Comparison of ENCODE assay signal across 8 cellular contexts in the genomic region with DNA sequence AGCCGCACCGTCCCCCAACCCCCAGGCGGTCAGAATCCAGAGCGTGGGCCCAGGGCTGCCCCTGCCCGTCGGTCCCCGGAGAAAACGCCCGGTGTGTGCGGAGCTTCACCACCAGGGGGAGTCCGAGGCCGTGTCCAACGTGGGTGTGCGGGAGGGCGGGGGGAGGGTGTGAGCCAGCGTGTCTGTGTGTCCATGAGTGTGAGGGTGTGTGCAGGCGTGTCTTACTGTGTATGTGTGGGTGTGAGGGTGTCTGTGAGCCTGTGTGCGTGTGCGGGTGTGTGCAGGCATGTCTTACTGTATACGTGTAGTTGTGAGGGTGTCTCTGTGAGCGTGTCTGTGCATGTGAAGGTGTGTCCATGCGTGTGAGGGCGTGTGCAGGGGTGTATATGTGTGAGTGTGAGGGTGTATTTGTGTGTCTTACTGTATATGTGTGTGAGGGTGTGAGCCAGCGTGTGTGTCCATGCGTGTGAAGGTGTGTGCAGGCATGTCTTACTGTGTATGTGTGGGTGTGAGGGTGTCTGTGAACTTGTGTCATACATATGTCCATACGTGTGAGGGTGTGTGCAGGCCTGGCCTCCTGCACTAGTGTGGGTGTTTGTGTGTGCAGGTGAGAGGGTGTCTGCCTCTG. TPM values are rescaled to one million over a fixed set of nuclear protein-coding genes. Genes with fewer than 3 reads are reported as not detected.
DNase-seq lines count a peak whose midpoint lies in the region; ATAC-seq and TF ChIP-seq lines count a peak whose summit lies in the region.

No MANE protein-coding gene starts in this region.

- H3K9me3 ChIP-seq in Peyer's patch (no peaks in the 10 kb centered on the region), fibroblast of lung (ENCODE audit: control insufficient read depth, insufficient read depth, low read depth, low read length) (no peaks in the 10 kb centered on the region), neural cell (ENCODE audit: low read length) (no peaks in the 10 kb centered on the region)

- intact Hi-C loops in CD14-positive monocyte (cut with micrococcal nuclease) = loop anchor here (1.0 to 5.0 kb wide), 5 partner anchors 102 to 312 kb away; no protein-coding TSS in a partner anchor

- H3K9me3 Mint-ChIP-seq in CD14-positive monocyte = peaks cover 0 to 3% (median 0%) of the 10 kb centered on the region in 7 donors
- H3K9me3 Mint-ChIP-seq in stimulated activated naive CD8-positive, alpha-beta T cell treated with anti-CD3 and anti-CD28 coated beads, Interleukin-15, Interleukin-2, amounts not matched to agents 100 ng/mL and 50 ng/mL, for 24 hours = peaks cover 7% of the 10 kb centered on the region

- no peaks in the 10 kb centered on the region for H3K36me3 Mint-ChIP-seq in CD14-positive monocyte
- H3K36me3 Mint-ChIP-seq in stimulated activated naive CD8-positive, alpha-beta T cell treated with anti-CD3 and anti-CD28 coated beads, Interleukin-15, Interleukin-2, amounts not matched to agents 100 ng/mL and 50 ng/mL, for 24 hours (ENCODE audit: low read depth) = no peaks in the 10 kb centered on the region

- H3K36me3 ChIP-seq in Peyer's patch (no peaks in the 10 kb centered on the region), fibroblast of lung (ENCODE audit: control insufficient read depth, insufficient read depth, low read length) (no peaks in the 10 kb centered on the region), neural cell (ENCODE audit: insufficient read depth, low read length) (no peaks in the 10 kb centered on the region)

- no peaks in the 10 kb centered on the region for H3K27me3 ChIP-seq in Peyer's patch
- no peaks in the 10 kb centered on the region for H3K27me3 ChIP-seq in fibroblast of lung (ENCODE audit: control insufficient read depth, insufficient read depth, low read length)
- no peaks in the 10 kb centered on the region for H3K27me3 ChIP-seq in neural cell (ENCODE audit: insufficient read depth, low read depth, low read length)

- H4K20me1 ChIP-seq in fibroblast of lung (ENCODE audit: control insufficient read depth, extremely low read depth, insufficient read depth, low read length) (no peaks in the 10 kb centered on the region), neural cell (ENCODE audit: insufficient read depth) (no peaks in the 10 kb centered on the region)

- H3K4me3 Mint-ChIP-seq in CD14-positive monocyte = peak overlapping the region in 1 of 2 donors; percentile 2
- peak overlapping the region; percentile 14 for H3K4me3 Mint-ChIP-seq in stimulated activated naive CD8-positive, alpha-beta T cell treated with anti-CD3 and anti-CD28 coated beads, Interleukin-15, Interleukin-2, amounts not matched to agents 100 ng/mL and 50 ng/mL, for 24 hours

- TF ChIP-seq POLR2A in Peyer's patch (IDR thresholded peaks at IDR 0.05) = peak in 1 of 2 donors; percentile 25

- H3K27me3 Mint-ChIP-seq in CD14-positive monocyte (ENCODE audit: low read depth in 3 of 3) = peaks cover 6 to 8% (median 6%) of the 10 kb centered on the region in 3 donors
- H3K27me3 Mint-ChIP-seq in stimulated activated naive CD8-positive, alpha-beta T cell treated with anti-CD3 and anti-CD28 coated beads, Interleukin-15, Interleukin-2, amounts not matched to agents 100 ng/mL and 50 ng/mL, for 24 hours = peaks cover 3% of the 10 kb centered on the region

- no peak overlapping the region for H3K4me2 ChIP-seq in fibroblast of lung (ENCODE audit: extremely low read depth, insufficient read depth, low read length)
- no peak overlapping the region for H3K4me2 ChIP-seq in neural cell (ENCODE audit: low read length)

- peak; percentile 38 for ATAC-seq in HG03432 (IDR thresholded peaks at IDR 0.05; ENCODE audit: unreplicated experiment)

- H3K27ac Mint-ChIP-seq in CD14-positive monocyte = peak overlapping the region; percentile 12 to 85 (median 51)
- peak overlapping the region; percentile 84 for H3K27ac Mint-ChIP-seq in stimulated activated naive CD8-positive, alpha-beta T cell treated with anti-CD3 and anti-CD28 coated beads, Interleukin-15, Interleukin-2, amounts not matched to agents 100 ng/mL and 50 ng/mL, for 24 hours

- no peaks in the 10 kb centered on the region for H3K79me2 ChIP-seq in fibroblast of lung (ENCODE audit: control insufficient read depth, insufficient read depth, low read length)
- no peaks in the 10 kb centered on the region for H3K79me2 ChIP-seq in neural cell (replicated peaks; ENCODE audit: insufficient read depth, low read length)

- TF ChIP-seq EP300 in neural cell (conservative IDR thresholded peaks at IDR 0.05; ENCODE audit: poor library complexity, severe bottlenecking) = no peak

- TF ChIP-seq CTCF in CD14-positive monocyte (IDR thresholded peaks at IDR 0.05) (peak; percentile 80), Peyer's patch (IDR thresholded peaks at IDR 0.05) (peak; percentile 60 to 92 (median 89)), fibroblast of lung (conservative IDR thresholded peaks at IDR 0.05 in 1 of 2, IDR thresholded peaks at IDR 0.05 in 1 of 2; ENCODE audit: low read depth in 1 of 2, low read length in 2 of 2) (peak; percentile 71 to 72), neural cell (IDR thresholded peaks at IDR 0.05; ENCODE audit: poor library complexity, severe bottlenecking) (peak; percentile 84)

- H3K4me1 ChIP-seq in Peyer's patch (peaks cover 0 to 18% (median 3%) of the 10 kb centered on the region in 4 donors), fibroblast of lung (ENCODE audit: control insufficient read depth, extremely low read depth, insufficient read depth, low read length) (no peaks in the 10 kb centered on the region)

- DNase-seq in CD14-positive monocyte (ENCODE audit: low spot score) (peak; percentile 80), Peyer's patch (peak; percentile 77 to 89 (median 88)), activated T-helper 1 cell treated with Interleukin-2 at 50 U/mL for 16 hours (ENCODE audit: low read depth) (peak; percentile 66), fibroblast of lung (ENCODE audit: low read depth in 2 of 2) (peak; percentile 32 to 40), OCI-M2 (lab: John Stamatoyannopoulos, UW; ENCODE audit: unreplicated experiment) (no peak)

- H3K27ac ChIP-seq in Peyer's patch (no peak overlapping the region), fibroblast of lung (ENCODE audit: insufficient read depth, low read length) (no peak overlapping the region), neural cell (ENCODE audit: low read length) (no peak overlapping the region)

- H3K9ac ChIP-seq in fibroblast of lung (ENCODE audit: insufficient read depth, low read length) (no peak overlapping the region), neural cell (ENCODE audit: low read length) (no peak overlapping the region)

- H2AFZ ChIP-seq in fibroblast of lung (ENCODE audit: low read length) = no peak overlapping the region
- no peak overlapping the region for H2AFZ ChIP-seq in neural cell (ENCODE audit: low read depth, low read length)

- TF ChIP-seq RAD21 in neural cell (conservative IDR thresholded peaks at IDR 0.05) = peak; percentile 79

- no peaks in the 10 kb centered on the region for H3K9me2 ChIP-seq in neural cell (ENCODE audit: insufficient read depth, low read length)

- H3K4me1 Mint-ChIP-seq in CD14-positive monocyte = peaks cover 20% of the 10 kb centered on the region
- H3K4me1 Mint-ChIP-seq in stimulated activated naive CD8-positive, alpha-beta T cell treated with anti-CD3 and anti-CD28 coated beads, Interleukin-15, Interleukin-2, amounts not matched to agents 100 ng/mL and 50 ng/mL, for 24 hours (ENCODE audit: low read depth) = peaks cover 37% of the 10 kb centered on the region

- no peaks in the 10 kb centered on the region for H3F3A ChIP-seq in neural cell (ENCODE audit: insufficient read depth, low read length, poor library complexity, severe bottlenecking)

- H3K4me3 ChIP-seq in Peyer's patch = no peak overlapping the region
- no peak overlapping the region for H3K4me3 ChIP-seq in fibroblast of lung (replicated peaks in 1 of 4; ENCODE audit: control extremely low read depth in 1 of 4, insufficient read depth in 1 of 4, low read depth in 3 of 4, low read length in 4 of 4)
- H3K4me3 ChIP-seq in neural cell (ENCODE audit: low read length) = no peak overlapping the region

TF ChIP-seq in neural cell, 6 proteins besides CTCF, POLR2A, EP300 and RAD21:
- TF ChIP-seq MXI1 (conservative IDR thresholded peaks at IDR 0.05; ENCODE audit: poor library complexity, severe bottlenecking) = no peak
- TF ChIP-seq REST (IDR thresholded peaks at IDR 0.05; ENCODE audit: borderline replicate concordance) = no peak
- TF ChIP-seq EZH2 (IDR thresholded peaks at IDR 0.05; ENCODE audit: borderline replicate concordance, insufficient read depth, low read length, poor library complexity, severe bottlenecking) = no peak
- peak; percentile 86 for TF ChIP-seq SMC3 (conservative IDR thresholded peaks at IDR 0.05; ENCODE audit: poor library complexity)
- no peak for TF ChIP-seq TAF1 (IDR thresholded peaks at IDR 0.05; ENCODE audit: low read depth)
- no peak for TF ChIP-seq POLR2AphosphoS5 (IDR thresholded peaks at IDR 0.05)

RNA-seq across cellular contexts. Expression of gene GATA5, which starts 24.6 kb away (rescaled TPM):
- not detected for polyA plus RNA-seq in CD14-positive monocyte
- 10 to 100 TPM in 3 of 4 donors, 1 to 10 TPM in 1; 1.7 to 48.3 (median 39.5) TPM for total RNA-seq in Peyer's patch
- total RNA-seq in fibroblast of lung = 0.26 and 0.83 TPM in 2 replicates
- polyA plus RNA-seq in fibroblast of lung = 0.02 and 0.08 TPM in 2 replicates
- 0.05 and 0.10 TPM in 2 replicates for polyA plus RNA-seq in fibroblast of lung (2012)
- 0.12 TPM in 1 of 2 replicates, not detected in the other for polyA minus RNA-seq in fibroblast of lung (ENCODE audit: low replicate concordance)
- not detected in 2 replicates for polyA plus RNA-seq in neural cell
- polyA minus RNA-seq in neural cell = not detected in 2 replicates
